ENCODE assay signal across 10 cellular contexts in genomic region chr17:6374761-6375312, GRCh38.
DNase-seq lines count a peak whose midpoint lies in the region; ATAC-seq and TF ChIP-seq lines count a peak whose summit lies in the region.
"Had no signal": no experiment of that assay in that cellular context is flagged by ENCODE, and none has a peak within 500 bp of the region (broad histone marks: within the 10 kb centered on the region; RNA-seq: fewer than 3 reads in every experiment).

No MANE protein-coding gene starts in this region.

- H3K4me3 ChIP-seq in fibroblast of the aortic adventitia (ENCODE audit: low read depth, low read length) = no peak overlapping the region
- H3K4me3 ChIP-seq: prostate gland had no signal

- CTCF ChIA-PET in activated CD4-positive, alpha-beta memory T cell treated with anti-CD3 and anti-CD28 coated beads for 36 hours (lab: Charles Lee) = interaction anchor here (1.1 kb wide), 1 partner anchor 38 kb away, joined by 4 read pairs; no protein-coding TSS in a partner anchor

- H3K4me3 Mint-ChIP-seq in activated CD4-positive, alpha-beta memory T cell treated with anti-CD3 and anti-CD28 coated beads for 36 hours = peak overlapping the region; percentile 4
- H3K4me3 Mint-ChIP-seq: activated B cell treated with CpG ODN at 0.5 μM for 24 hours had no signal

- peak overlapping the region; percentile 10 for H3K27ac Mint-ChIP-seq in activated CD4-positive, alpha-beta memory T cell treated with anti-CD3 and anti-CD28 coated beads for 36 hours
- H3K27ac Mint-ChIP-seq: activated B cell treated with CpG ODN at 0.5 μM for 24 hours had no signal

- H3K27me3 Mint-ChIP-seq in activated CD4-positive, alpha-beta memory T cell treated with anti-CD3 and anti-CD28 coated beads for 36 hours = peaks cover 46% of the 10 kb centered on the region

- intact Hi-C loops in activated CD4-positive, alpha-beta memory T cell treated with anti-CD3 and anti-CD28 coated beads for 36 hours (cut with micrococcal nuclease) = loop anchor here (1.0 kb wide), 1 partner anchor 152 kb away; no protein-coding TSS in a partner anchor

- TF ChIP-seq CTCF in fibroblast of the aortic adventitia (IDR thresholded peaks at IDR 0.05; ENCODE audit: insufficient read depth, low read length) = no peak

- no peaks in the 10 kb centered on the region for H3K36me3 Mint-ChIP-seq in activated CD4-positive, alpha-beta memory T cell treated with anti-CD3 and anti-CD28 coated beads for 36 hours

- H3K4me1 Mint-ChIP-seq in activated CD4-positive, alpha-beta memory T cell treated with anti-CD3 and anti-CD28 coated beads for 36 hours (ENCODE audit: low read depth) = peaks cover 19% of the 10 kb centered on the region

- DNase-seq in H4 (ENCODE audit: low spot score) (peak; percentile 45), fibroblast of the aortic adventitia (ENCODE audit: low read depth) (peak; percentile 3), NCI-H1048 (lab: John Stamatoyannopoulos, UW) (no peak)
- DNase-seq in activated CD4-positive, alpha-beta memory T cell treated with anti-CD3 and anti-CD28 coated beads for 36 hours = peak; percentile 88
- DNase-seq in stimulated activated CD4-positive, alpha-beta T cell treated with anti-CD3 and anti-CD28 coated beads, Interleukin-2, amount 100 ng/mL, for 24 hours = peak; percentile 78
- no peak for DNase-seq in central memory CD4-positive, alpha-beta T cell
- DNase-seq: activated B cell treated with CpG ODN at 0.5 μM for 24 hours had no signal

- POLR2A ChIA-PET in activated CD4-positive, alpha-beta memory T cell treated with anti-CD3 and anti-CD28 coated beads for 36 hours (lab: Charles Lee) = no interaction called here

- ATAC-seq in GM19452 (IDR thresholded peaks at IDR 0.05; ENCODE audit: unreplicated experiment) = no peak
- no peak for ATAC-seq in HG03342 (IDR thresholded peaks at IDR 0.05; ENCODE audit: unreplicated experiment)

- H3K9me3 Mint-ChIP-seq in activated CD4-positive, alpha-beta memory T cell treated with anti-CD3 and anti-CD28 coated beads for 36 hours = peaks cover 6% of the 10 kb centered on the region

Comparison
In these comparisons a context has a peak if more than half of its experiments do, and no peak if none do; other contexts are left out.
1. DNase-seq: peak in H4 (single experiment), activated CD4-positive, alpha-beta memory T cell treated with anti-CD3 and anti-CD28 coated beads for 36 hours (single experiment), fibroblast of the aortic adventitia (single experiment) and stimulated activated CD4-positive, alpha-beta T cell treated with anti-CD3 and anti-CD28 coated beads, Interleukin-2, amount 100 ng/mL, for 24 hours (2 of 2); none in NCI-H1048 (single experiment) and central memory CD4-positive, alpha-beta T cell (single experiment).